15 cellular contexts compared by ENCODE assay signal in the genomic region with DNA sequence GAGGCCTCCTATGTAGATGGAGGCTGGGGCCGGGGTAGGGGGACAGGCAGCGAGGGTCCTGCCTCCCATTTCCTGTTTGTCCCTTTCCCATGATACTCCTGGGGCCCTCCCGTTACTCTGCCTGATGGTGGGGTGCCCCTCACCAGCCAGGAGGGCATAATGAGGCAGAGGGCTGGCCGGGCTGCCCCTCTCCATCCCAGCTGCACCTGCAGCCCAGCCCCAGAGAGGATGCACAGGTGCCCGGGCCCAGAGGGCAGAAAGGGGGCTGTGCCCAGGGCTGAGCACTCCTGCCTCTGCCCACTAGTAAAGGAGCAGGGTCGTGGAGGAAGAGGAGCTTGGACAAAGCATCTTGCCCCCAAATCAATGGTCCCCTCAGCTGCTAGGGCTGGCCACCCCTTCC.
"Had no signal": no experiment of that assay in that cellular context is flagged by ENCODE, and none has a peak within 500 bp of the region (broad histone marks: within the 10 kb centered on the region; RNA-seq: fewer than 3 reads in every experiment).

No MANE protein-coding gene starts in this region.

- H3K27ac ChIP-seq: coronary artery, prostate gland, right atrium auricular region, thoracic aorta, tibial nerve, upper lobe of right lung, uterus had no signal

- DNase-seq: effector CD4-positive, alpha-beta T cell; kidney; natural killer cell; small intestine; stimulated activated CD4-positive, alpha-beta T cell treated with anti-CD3 and anti-CD28 coated beads, Interleukin-15, amount 100 ng/mL, for 24 hours; stimulated activated CD4-positive, alpha-beta T cell treated with anti-CD3 and anti-CD28 coated beads, Interleukin-2, amount 100 ng/mL, for 48 hours; stimulated activated naive B cell treated with anti-CD40 and anti-IgM and Interleukin-4, amounts not matched to agents 10 μg/mL and 1 μg/mL and 100 μg/mL, for 72 hours; upper lobe of right lung; uterus had no signal

- H3K27me3 ChIP-seq: right atrium auricular region, uterus had no signal

- H3K4me1 ChIP-seq: prostate gland, right atrium auricular region, tibial nerve, upper lobe of right lung, uterus had no signal

- H3K36me3 ChIP-seq: prostate gland, right atrium auricular region, thoracic aorta, tibial nerve, upper lobe of right lung, uterus had no signal

- ATAC-seq: natural killer cell; stimulated activated naive B cell treated with anti-CD40 and anti-IgM and Interleukin-4, amounts not matched to agents 10 μg/mL and 1 μg/mL and 100 μg/mL, for 72 hours; upper lobe of right lung had no signal

- H3K9me3 ChIP-seq: prostate gland, right atrium auricular region, thoracic aorta, tibial nerve, upper lobe of right lung, uterus had no signal

- H3K4me3 ChIP-seq: coronary artery, lung, prostate gland, right atrium auricular region, thoracic aorta, tibial nerve, upper lobe of right lung, uterus had no signal
